In the genomic region with DNA sequence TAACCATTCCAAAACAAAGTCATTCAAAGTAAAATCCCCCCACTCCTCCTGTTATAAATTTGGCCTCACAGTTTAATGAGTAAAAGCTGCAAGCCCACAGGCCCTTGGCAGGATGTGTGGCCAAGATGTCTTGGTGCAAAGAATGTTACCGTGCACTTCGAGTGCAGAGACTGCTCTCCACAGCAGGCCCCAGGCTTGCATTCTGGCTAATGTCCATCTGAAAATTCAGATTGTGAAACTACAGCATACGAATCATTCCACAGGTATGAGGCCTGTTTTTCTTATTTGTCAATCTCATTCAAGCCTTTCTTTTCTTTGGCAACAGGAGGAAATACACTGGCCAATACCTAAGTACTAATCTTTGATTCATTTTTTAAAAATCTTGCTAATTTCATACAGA, we compare ENCODE assay signal across 10 cellular contexts. TPM values are rescaled to one million over a fixed set of nuclear protein-coding genes. Genes with fewer than 3 reads are reported as not detected.
DNase-seq lines count a peak whose midpoint lies in the region; ATAC-seq, FAIRE-seq and TF ChIP-seq lines count a peak whose summit lies in the region.
"Had no signal": no experiment of that assay in that cellular context is flagged by ENCODE, and none has a peak within 500 bp of the region (broad histone marks: within the 10 kb centered on the region; RNA-seq: fewer than 3 reads in every experiment).

No MANE protein-coding gene starts in this region.

- in situ Hi-C loops in astrocyte of the cerebellum (cut with HindIII; ENCODE audit: low sequenced_read_pairs), result no loop called here

- intact Hi-C loops in heart left ventricle (cut with DNase I), result loop anchor here in 2 of 10 donors (10.0 kb wide), 1 partner anchor 65 kb away; no protein-coding TSS in a partner anchor
- intact Hi-C loops in sigmoid colon (cut with DNase I), result loop anchor here (10.0 kb wide), 1 partner anchor 375 kb away; the partner anchor contains the start of gene CEP43

- H3K27ac ChIP-seq in heart left ventricle (peak overlapping the region; percentile 20 to 74 (median 51)), sigmoid colon (peak overlapping the region; percentile 67 to 81 (median 76))

- WGBS in heart left ventricle, 4 donors, result 16 to 28% (median 22%) methylated on average over 3 of the region's 3 CpGs
- WGBS in sigmoid colon, 2 donors, result 76 to 77% methylated on average over 3 of the region's 3 CpGs

- H3K27me3 ChIP-seq in heart left ventricle (no peaks in the 10 kb centered on the region), sigmoid colon (no peaks in the 10 kb centered on the region)

- ATAC-seq in heart left ventricle (peak in 3 of 4 donors; percentile 36 to 72 (median 50)), GM19467 (IDR thresholded peaks at IDR 0.05; ENCODE audit: unreplicated experiment) (no peak)

- FAIRE-seq in GM19239 (lab: Jason Lieb, UNC), result no peak

- peak in 1 of 4 donors; percentile 62 for TF ChIP-seq EP300 in sigmoid colon (IDR thresholded peaks at IDR 0.05)

- H3K4me3 ChIP-seq in astrocyte of the cerebellum (ENCODE audit: low read depth, low read length), result no peak overlapping the region
- no peak overlapping the region for H3K4me3 ChIP-seq in heart left ventricle
- H3K4me3 ChIP-seq in sigmoid colon, result no peak overlapping the region

- H3K36me3 ChIP-seq in heart left ventricle, result peaks cover 0 to 13% (median 4%) of the 10 kb centered on the region in 9 donors
- H3K36me3 ChIP-seq in sigmoid colon, result no peaks in the 10 kb centered on the region

- TF ChIP-seq POLR2A in heart left ventricle (IDR thresholded peaks at IDR 0.05) (no peak), sigmoid colon (IDR thresholded peaks at IDR 0.05) (no peak)

- H3K4me1 ChIP-seq in heart left ventricle, result peaks cover 24 to 71% (median 54%) of the 10 kb centered on the region in 12 donors
- peaks cover 0 to 69% (median 44%) of the 10 kb centered on the region in 4 donors for H3K4me1 ChIP-seq in sigmoid colon

- TF ChIP-seq CTCF in astrocyte of the cerebellum (IDR thresholded peaks at IDR 0.05; ENCODE audit: low read depth, low read length, missing control alignments) (no peak), heart left ventricle (IDR thresholded peaks at IDR 0.05) (no peak), sigmoid colon (IDR thresholded peaks at IDR 0.05) (no peak)

- DNase-seq in ELR (ENCODE audit: low read depth) (peak; percentile 55), astrocyte of the cerebellum (ENCODE audit: low read depth) (peak; percentile 99), heart left ventricle (peak in 2 of 5 donors; percentile 64 to 72), sigmoid colon (no peak), GM19239 (ENCODE audit: insufficient read length, low spot score) (no peak), NCI-H1436 (lab: John Stamatoyannopoulos, UW) (no peak)
- DNase-seq in activated naive CD4-positive, alpha-beta T cell treated with anti-CD3 and anti-CD28 coated beads, Interleukin-2, amount 50 U/mL, for 16 hours, result no peak
- DNase-seq: DMS79, NCI-H510A had no signal

- H3K9me3 ChIP-seq in heart left ventricle (no peaks in the 10 kb centered on the region), sigmoid colon (no peaks in the 10 kb centered on the region)

RNA-seq across cellular contexts. Expression of gene RPS6KA2, which starts 7.1 kb away (rescaled TPM):
- total RNA-seq in heart left ventricle, result 100 to 1,000 TPM in 2 of 9 donors, 10 to 100 TPM in 7; 66.5 to 171 (median 91.6) TPM
- polyA plus RNA-seq in heart left ventricle, result 100 to 1,000 TPM in 1 of 2 donors, 10 to 100 TPM in 1; 23.0 to 157 TPM
- total RNA-seq in sigmoid colon, result 10 to 100 TPM; 27.8 to 44.7 (median 32.3) TPM
- polyA plus RNA-seq in sigmoid colon, result 10 to 100 TPM in 2 of 3 donors, 1 to 10 TPM in 1; 6.5 to 14.7 (median 12.6) TPM

RNA-seq across cellular contexts. Expression of gene RAMACL, which starts 33.4 kb away (rescaled TPM):
- total RNA-seq in heart left ventricle (1 to 10 TPM in 3 of 9 donors, under 1 TPM in 6; 0.27 to 2.0 (median 0.69) TPM), sigmoid colon (1 to 10 TPM in 3 of 4 donors, under 1 TPM in 1; 0.66 to 3.0 (median 2.2) TPM)
- polyA plus RNA-seq in heart left ventricle (under 1 TPM; 0.35 to 0.88 TPM), sigmoid colon (under 1 TPM in 1 of 3 donors, not detected in 2; 0.34 TPM)

Comparison
In these comparisons a context has a peak if more than half of its experiments do, and no peak if none do; other contexts are left out.
1. DNase-seq: peak in ELR (single experiment) and astrocyte of the cerebellum (single experiment); none in sigmoid colon (single experiment), GM19239 (single experiment), NCI-H1436 (single experiment) and activated naive CD4-positive, alpha-beta T cell treated with anti-CD3 and anti-CD28 coated beads, Interleukin-2, amount 50 U/mL, for 16 hours (single experiment).